1 cellular context compared by ENCODE assay signal in genomic region chr9:115135786-115136185, GRCh38.
TF ChIP-seq lines count a peak whose summit lies in the region.

No MANE protein-coding gene starts in this region.

TF ChIP-seq in SK-N-SH, 30 proteins besides CTCF, POLR2A, EP300 and RAD21 (continued from another document):
- no peak for TF ChIP-seq USF1 (IDR thresholded peaks at IDR 0.05; ENCODE audit: borderline replicate concordance, low read depth)
- no peak for TF ChIP-seq USF2 (IDR thresholded peaks at IDR 0.05; ENCODE audit: borderline replicate concordance, low read depth, low read length)
- TF ChIP-seq FOXM1 (IDR thresholded peaks at IDR 0.05; ENCODE audit: low read depth): no peak
TF ChIP-seq in SK-N-SH: peak in this region for 0.
